Comparison of ENCODE assay signal across 12 cellular contexts in the genomic region with DNA sequence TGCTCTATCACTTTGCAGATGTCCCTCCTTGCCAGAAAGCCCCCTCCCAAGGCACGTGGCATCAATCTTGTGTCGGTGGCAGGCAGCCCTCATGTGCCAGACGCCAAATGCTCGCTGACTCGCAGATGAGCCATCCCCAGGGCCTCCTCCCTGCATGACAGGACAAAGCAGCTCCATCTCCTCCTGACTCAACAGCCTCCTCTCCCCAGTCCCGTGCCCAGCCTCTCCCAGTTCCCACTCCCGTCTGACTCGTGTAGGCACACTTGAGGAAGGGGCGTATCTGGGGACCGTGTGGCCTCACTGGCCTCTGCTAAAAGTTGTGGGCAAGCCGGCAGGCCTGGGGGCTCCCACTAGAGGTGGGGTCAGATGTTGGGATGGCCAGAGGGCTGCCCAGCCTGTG.
DNase-seq lines count a peak whose midpoint lies in the region; ATAC-seq, FAIRE-seq and TF ChIP-seq lines count a peak whose summit lies in the region.
"Had no signal": no experiment of that assay in that cellular context is flagged by ENCODE, and none has a peak within 500 bp of the region (broad histone marks: within the 10 kb centered on the region; RNA-seq: fewer than 3 reads in every experiment).

No MANE protein-coding gene starts in this region.

- ATAC-seq in GM21526 (IDR thresholded peaks at IDR 0.05; ENCODE audit: low FRiP score, unreplicated experiment) (no peak), HG03442 (IDR thresholded peaks at IDR 0.05; ENCODE audit: unreplicated experiment) (no peak)

- peak; percentile 82 for FAIRE-seq in H54 (lab: Jason Lieb, UNC)
- FAIRE-seq: GM12892 had no signal

- TF ChIP-seq POLR2A in H54 (IDR thresholded peaks at IDR 0.05; ENCODE audit: low read depth, low read length): no peak

- peak; percentile 39 for DNase-seq in 8988T
- DNase-seq in H54 (ENCODE audit: insufficient read length, low spot score): peak; percentile 93
- peak; percentile 72 for DNase-seq in amniotic epithelial cell (ENCODE audit: low read depth)
- peak; percentile 73 for DNase-seq in iris pigment epithelial cell (ENCODE audit: low read depth)
- DNase-seq in COLO668 (lab: John Stamatoyannopoulos, UW; ENCODE audit: unreplicated experiment): no peak
- DNase-seq in activated CD4-positive, CD25-positive, alpha-beta regulatory T cell (lab: John Stamatoyannopoulos, UW): no peak
- DNase-seq: central memory CD4-positive, alpha-beta T cell; NCI-H146; occipital lobe had no signal

Comparison
In these comparisons a context has a peak if more than half of its experiments do, and no peak if none do; other contexts are left out.
1. DNase-seq: peak in 8988T (single experiment), H54 (single experiment), amniotic epithelial cell (single experiment) and iris pigment epithelial cell (single experiment); none in COLO668 (single experiment) and activated CD4-positive, CD25-positive, alpha-beta regulatory T cell (0 of 4).